In the genomic region with DNA sequence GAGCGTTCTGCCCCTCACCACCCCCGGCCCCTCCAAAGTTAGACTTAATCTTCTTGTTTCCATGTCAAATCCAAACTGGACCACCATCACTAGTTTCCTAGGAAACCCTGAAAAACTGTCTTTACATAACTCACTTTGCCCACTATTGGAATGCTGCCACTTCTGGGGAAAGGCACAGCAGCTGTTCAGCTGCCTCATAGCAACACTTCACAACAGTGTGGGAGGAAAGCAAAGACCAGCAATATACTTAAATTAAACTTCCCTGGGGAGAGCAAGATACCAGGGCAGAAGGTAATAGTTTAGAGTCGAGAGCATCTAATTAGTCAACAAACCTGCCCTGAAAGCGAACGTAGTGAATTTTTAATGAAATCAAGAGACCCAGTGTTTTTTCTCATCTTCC, we compare ENCODE assay signal across 12 cellular contexts.
A peak's percentile ranks its signal among the peaks of the same experiment; 100 is the strongest.
DNase-seq lines count a peak whose midpoint lies in the region; ATAC-seq and TF ChIP-seq lines count a peak whose summit lies in the region.
"Had no signal": no experiment of that assay in that cellular context is flagged by ENCODE, and none has a peak within 500 bp of the region (broad histone marks: within the 10 kb centered on the region; RNA-seq: fewer than 3 reads in every experiment).

No MANE protein-coding gene starts in this region.

- H3K23ac ChIP-seq in mesenchymal stem cell (ENCODE audit: low read length in 2 of 2) = no peak overlapping the region

- H3K18ac ChIP-seq in mesenchymal stem cell (ENCODE audit: low read depth in 1 of 2, low read length in 2 of 2) = no peak overlapping the region

- no peak overlapping the region for H3K27ac Mint-ChIP-seq in HFFc6
- no peak overlapping the region for H3K27ac Mint-ChIP-seq in effector memory CD8-positive, alpha-beta T cell
- no peak overlapping the region for H3K27ac Mint-ChIP-seq in activated naive CD4-positive, alpha-beta T cell treated with anti-CD3 and anti-CD28 coated beads, Interleukin-2, amount 10 ng/mL, durations not matched to agents 7 days and 5 days
- H3K27ac Mint-ChIP-seq: activated naive CD4-positive, alpha-beta T cell treated with anti-CD3 and anti-CD28 coated beads, Interleukin-2, amount 50 U/mL, for 72 hours; stimulated activated naive CD8-positive, alpha-beta T cell treated with anti-CD3 and anti-CD28 coated beads, Interleukin-15, Interleukin-2, amounts not matched to agents 100 ng/mL and 50 ng/mL, for 24 hours had no signal

- no peak for TF ChIP-seq CTCF in HFFc6 (IDR thresholded peaks at IDR 0.05)
- no peak for TF ChIP-seq CTCF in astrocyte of the cerebellum (IDR thresholded peaks at IDR 0.05; ENCODE audit: low read depth, low read length, missing control alignments)

- H3K36me3 ChIP-seq in ACC112 (ENCODE audit: insufficient read depth, low read length) (no peaks in the 10 kb centered on the region), mesenchymal stem cell (ENCODE audit: control insufficient read depth in 1 of 2, insufficient read depth in 2 of 2, low read depth in 1 of 2, low read length in 2 of 2) (no peaks in the 10 kb centered on the region), aorta (ENCODE audit: control insufficient read depth in 1 of 2, insufficient read depth in 2 of 2, low read length in 1 of 2) (no peaks in the 10 kb centered on the region)
- H3K36me3 ChIP-seq: HAP-1 had no signal

- CTCF ChIA-PET in activated naive CD4-positive, alpha-beta T cell treated with anti-CD3 and anti-CD28 coated beads, Interleukin-2, amount 10 ng/mL, durations not matched to agents 7 days and 5 days (lab: Charles Lee) = no interaction called here

- H2AFZ ChIP-seq in ACC112 (ENCODE audit: low read length, unreplicated experiment) (peak overlapping the region; percentile 12), mesenchymal stem cell (ENCODE audit: low read depth, low read length) (no peak overlapping the region)

- H3K4me1 Mint-ChIP-seq in HFFc6 (ENCODE audit: low read depth) = no peaks in the 10 kb centered on the region
- H3K4me1 Mint-ChIP-seq in effector memory CD8-positive, alpha-beta T cell (ENCODE audit: low read depth in 2 of 2) = peaks cover 0 to 5% of the 10 kb centered on the region in 2 donors
- H3K4me1 Mint-ChIP-seq in activated naive CD4-positive, alpha-beta T cell treated with anti-CD3 and anti-CD28 coated beads, Interleukin-2, amount 10 ng/mL, durations not matched to agents 7 days and 5 days = peaks cover 7% of the 10 kb centered on the region

- no peak overlapping the region for H4K8ac ChIP-seq in mesenchymal stem cell (ENCODE audit: low read length)

- intact Hi-C loops in aorta (cut with DNase I) = loop anchor here in 1 of 2 donors (10.0 kb wide), 1 partner anchor 1097 kb away; no protein-coding TSS in a partner anchor

- no peak overlapping the region for H3K14ac ChIP-seq in mesenchymal stem cell (ENCODE audit: low read length in 2 of 2)

- H3K9ac ChIP-seq in mesenchymal stem cell (ENCODE audit: low read length) = peak overlapping the region; percentile 22

- H3K27me3 ChIP-seq in ACC112 (ENCODE audit: insufficient read depth, low read length) (no peaks in the 10 kb centered on the region), mesenchymal stem cell (ENCODE audit: control insufficient read depth in 1 of 2, insufficient read depth in 1 of 2, low read length in 2 of 2) (peaks cover 0 to 5% of the 10 kb centered on the region in 2 experiments), aorta (ENCODE audit: control insufficient read depth in 1 of 2, insufficient read depth in 2 of 2, low read length in 1 of 2) (no peaks in the 10 kb centered on the region)

- no peaks in the 10 kb centered on the region for H3K79me2 ChIP-seq in ACC112 (ENCODE audit: control insufficient read depth, insufficient read depth, low read length, unreplicated experiment)

- peaks cover 15% of the 10 kb centered on the region; the same call in 1 of the 2 replicates for H3K9me3 Mint-ChIP-seq in HFFc6
- peaks cover 0 to 5% of the 10 kb centered on the region in 2 donors for H3K9me3 Mint-ChIP-seq in effector memory CD8-positive, alpha-beta T cell
- peaks cover 2% of the 10 kb centered on the region for H3K9me3 Mint-ChIP-seq in activated naive CD4-positive, alpha-beta T cell treated with anti-CD3 and anti-CD28 coated beads, Interleukin-2, amount 10 ng/mL, durations not matched to agents 7 days and 5 days
- H3K9me3 Mint-ChIP-seq: stimulated activated naive CD8-positive, alpha-beta T cell treated with anti-CD3 and anti-CD28 coated beads, Interleukin-15, Interleukin-2, amounts not matched to agents 100 ng/mL and 50 ng/mL, for 24 hours had no signal

- no peak for ATAC-seq in aorta (ENCODE audit: low FRiP score)
- no peak for ATAC-seq in effector memory CD8-positive, alpha-beta T cell (replicated peaks)
- ATAC-seq in GM21447 (IDR thresholded peaks at IDR 0.05; ENCODE audit: unreplicated experiment) = no peak
- ATAC-seq: activated naive CD4-positive, alpha-beta T cell treated with anti-CD3 and anti-CD28 coated beads, Interleukin-2, amount 50 U/mL, for 72 hours had no signal

- H3K4ac ChIP-seq in mesenchymal stem cell (ENCODE audit: low read depth in 1 of 2, low read length in 2 of 2) = no peak overlapping the region

- H3K27ac ChIP-seq in ACC112 (ENCODE audit: low read depth, low read length) = no peak overlapping the region
- H3K27ac ChIP-seq in mesenchymal stem cell (ENCODE audit: low read length, poor library complexity, severe bottlenecking) = no peak overlapping the region
- H3K27ac ChIP-seq in aorta (ENCODE audit: low read depth in 1 of 2, low read length in 2 of 2) = no peak overlapping the region

- WGBS in mesenchymal stem cell = 88% methylated on average over 5 of the region's 5 CpGs
- 30 to 39% methylated on average over 5 of the region's 5 CpGs for WGBS in aorta, 2 donors

- H2BK12ac ChIP-seq in mesenchymal stem cell (ENCODE audit: low read length in 2 of 2) = no peak overlapping the region

- H2BK15ac ChIP-seq in mesenchymal stem cell (ENCODE audit: low read depth, poor library complexity, severe bottlenecking) = no peak overlapping the region

- H3K9me3 ChIP-seq in mesenchymal stem cell (ENCODE audit: control insufficient read depth, low read length) (no peaks in the 10 kb centered on the region), aorta (ENCODE audit: control insufficient read depth, low read length) (peaks cover 3% of the 10 kb centered on the region)
- H3K9me3 ChIP-seq: HAP-1 had no signal

- H3K4me1 ChIP-seq in ACC112 (ENCODE audit: control insufficient read depth, insufficient read depth, low read length, unreplicated experiment) = peaks cover 6% of the 10 kb centered on the region
- H3K4me1 ChIP-seq in mesenchymal stem cell (ENCODE audit: control insufficient read depth, insufficient read depth, low read depth, low read length) = peaks cover 1% of the 10 kb centered on the region
- no peaks in the 10 kb centered on the region for H3K4me1 ChIP-seq in aorta (ENCODE audit: control insufficient read depth in 1 of 2, insufficient read depth in 2 of 2, low read length in 2 of 2)
- H3K4me1 ChIP-seq: HAP-1 had no signal

- DNase-seq in HFFc6 (no peak), astrocyte of the cerebellum (ENCODE audit: low read depth) (peak; percentile 46), mesenchymal stem cell (peak; percentile 21), aorta (no peak)
- DNase-seq in effector memory CD8-positive, alpha-beta T cell = no peak
- DNase-seq in activated naive CD4-positive, alpha-beta T cell treated with anti-CD3 and anti-CD28 coated beads, Interleukin-2, amount 10 ng/mL, durations not matched to agents 7 days and 5 days = no peak
- DNase-seq: naive B cell had no signal

- no peaks in the 10 kb centered on the region for H3K27me3 Mint-ChIP-seq in HFFc6 (ENCODE audit: insufficient read depth)
- no peaks in the 10 kb centered on the region for H3K27me3 Mint-ChIP-seq in effector memory CD8-positive, alpha-beta T cell
- H3K27me3 Mint-ChIP-seq in activated naive CD4-positive, alpha-beta T cell treated with anti-CD3 and anti-CD28 coated beads, Interleukin-2, amount 10 ng/mL, durations not matched to agents 7 days and 5 days = no peaks in the 10 kb centered on the region
- H3K27me3 Mint-ChIP-seq: naive B cell; stimulated activated naive CD8-positive, alpha-beta T cell treated with anti-CD3 and anti-CD28 coated beads, Interleukin-15, Interleukin-2, amounts not matched to agents 100 ng/mL and 50 ng/mL, for 24 hours had no signal

- H2BK120ac ChIP-seq in mesenchymal stem cell (ENCODE audit: low read depth, low read length) = no peak overlapping the region

- no peaks in the 10 kb centered on the region for H3K79me1 ChIP-seq in mesenchymal stem cell (replicated peaks; ENCODE audit: low read length, poor library complexity, severe bottlenecking)

- no peak overlapping the region for H2AK5ac ChIP-seq in mesenchymal stem cell (ENCODE audit: low read length, severe bottlenecking)

- in situ Hi-C loops in astrocyte of the cerebellum (cut with HindIII; ENCODE audit: low sequenced_read_pairs) = no loop called here

- no peaks in the 10 kb centered on the region for H3K36me3 Mint-ChIP-seq in HFFc6 (ENCODE audit: low read depth)
- peaks cover 3% of the 10 kb centered on the region for H3K36me3 Mint-ChIP-seq in effector memory CD8-positive, alpha-beta T cell (ENCODE audit: insufficient read depth)
- H3K36me3 Mint-ChIP-seq in activated naive CD4-positive, alpha-beta T cell treated with anti-CD3 and anti-CD28 coated beads, Interleukin-2, amount 10 ng/mL, durations not matched to agents 7 days and 5 days = no peaks in the 10 kb centered on the region
- H3K36me3 Mint-ChIP-seq: activated naive CD4-positive, alpha-beta T cell treated with anti-CD3 and anti-CD28 coated beads, Interleukin-2, amount 50 U/mL, for 72 hours; naive B cell had no signal

- peak overlapping the region; percentile 23; the same call in 1 of the 2 replicates for H3K4me3 Mint-ChIP-seq in HFFc6
- H3K4me3 Mint-ChIP-seq in effector memory CD8-positive, alpha-beta T cell = no peak overlapping the region
- H3K4me3 Mint-ChIP-seq in activated naive CD4-positive, alpha-beta T cell treated with anti-CD3 and anti-CD28 coated beads, Interleukin-2, amount 10 ng/mL, durations not matched to agents 7 days and 5 days = no peak overlapping the region
- H3K4me3 Mint-ChIP-seq: stimulated activated naive CD8-positive, alpha-beta T cell treated with anti-CD3 and anti-CD28 coated beads, Interleukin-15, Interleukin-2, amounts not matched to agents 100 ng/mL and 50 ng/mL, for 24 hours had no signal

- no peak overlapping the region for H4K91ac ChIP-seq in mesenchymal stem cell (ENCODE audit: low read length)

- 0 out of 2 replicates have a peak overlapping the region, but pooled peaks have one; percentile 3 for H3K4me3 ChIP-seq in ACC112 (ENCODE audit: low read depth, low read length)
- H3K4me3 ChIP-seq in astrocyte of the cerebellum (ENCODE audit: low read depth, low read length) = no peak overlapping the region
- no peak overlapping the region for H3K4me3 ChIP-seq in mesenchymal stem cell (ENCODE audit: insufficient read depth in 1 of 2, low read depth in 1 of 2, low read length in 2 of 2)
- no peak overlapping the region for H3K4me3 ChIP-seq in aorta (ENCODE audit: low read length in 2 of 2)
- H3K4me3 ChIP-seq: HAP-1 had no signal

- H3K4me2 ChIP-seq in mesenchymal stem cell (ENCODE audit: low read length, poor library complexity, severe bottlenecking) = no peak overlapping the region

- H2BK5ac ChIP-seq in mesenchymal stem cell (ENCODE audit: low read depth, low read length, poor library complexity, severe bottlenecking) = no peak overlapping the region

Comparison
In these comparisons a context has a peak if more than half of its experiments do, and no peak if none do; other contexts are left out.
1. DNase-seq: peak in astrocyte of the cerebellum (single experiment) and mesenchymal stem cell (single experiment); none in HFFc6 (single experiment), aorta (0 of 2), effector memory CD8-positive, alpha-beta T cell (0 of 3) and activated naive CD4-positive, alpha-beta T cell treated with anti-CD3 and anti-CD28 coated beads, Interleukin-2, amount 10 ng/mL, durations not matched to agents 7 days and 5 days (single experiment).